In genomic region chr6:120468486-120468885, GRCh38 we compare ENCODE assay signal across 9 cellular contexts.
"Had no signal": no experiment of that assay in that cellular context is flagged by ENCODE, and none has a peak within 500 bp of the region (broad histone marks: within the 10 kb centered on the region; RNA-seq: fewer than 3 reads in every experiment).

No MANE protein-coding gene starts in this region.

- H3K27ac ChIP-seq: HL-60, KMS-11 had no signal

- H3K4me2 ChIP-seq: KMS-11 had no signal

- DNase-seq: IMR-90, KBM-7, KG1 had no signal

- H3K27me3 Mint-ChIP-seq: IgD-negative memory B cell had no signal

- FAIRE-seq: HepG2, HTR-8/SVneo, K562 had no signal

- H3K9ac ChIP-seq: KMS-11 had no signal

- H3K4me3 Mint-ChIP-seq: IgD-negative memory B cell had no signal

- H3K4me3 ChIP-seq: K562 had no signal

- H3K36me3 Mint-ChIP-seq: IgD-negative memory B cell had no signal

- H3K27ac Mint-ChIP-seq: IgD-negative memory B cell had no signal

- ATAC-seq: HepG2, K562 had no signal
